ENCODE assay signal across 1 cellular context in genomic region chr6:32968093-32968769, GRCh38.
TF ChIP-seq lines count a peak whose summit lies in the region.

Gene BRD2, plus strand, starts transcription at chr6:32968594. Its CDS starts 4,305 bp downstream, at chr6:32972899.

TF ChIP-seq in WTC11, 78 proteins besides CTCF, POLR2A, EP300 and RAD21 (continued from another document):
- TF ChIP-seq NR2C2 (CRISPR knock-in tag; IDR thresholded peaks at IDR 0.05) (no peak), USF2 (CRISPR knock-in tag; IDR thresholded peaks at IDR 0.05) (no peak), ZNF425 (CRISPR knock-in tag; conservative IDR thresholded peaks at IDR 0.05) (no peak), SMAD3 (CRISPR knock-in tag; IDR thresholded peaks at IDR 0.05; ENCODE audit: borderline replicate concordance) (no peak), FOXK1 (CRISPR knock-in tag; IDR thresholded peaks at IDR 0.05) (0 out of 2 replicates have a peak, but pooled peaks have one; percentile 9), FOXP4 (CRISPR knock-in tag; IDR thresholded peaks at IDR 0.05) (no peak), FOXP1 (CRISPR knock-in tag; IDR thresholded peaks at IDR 0.05; ENCODE audit: borderline replicate concordance) (peak; percentile 90; the same call in 1 of the 2 replicates), HMGXB4 (CRISPR knock-in tag; IDR thresholded peaks at IDR 0.05) (peak; percentile 87), CDX4 (CRISPR knock-in tag; IDR thresholded peaks at IDR 0.05; ENCODE audit: borderline replicate concordance) (no peak), KAT7 (CRISPR knock-in tag; IDR thresholded peaks at IDR 0.05; ENCODE audit: borderline replicate concordance) (no peak), ZNF416 (CRISPR knock-in tag; IDR thresholded peaks at IDR 0.05) (no peak), TEAD4 (CRISPR knock-in tag; IDR thresholded peaks at IDR 0.05) (no peak), ZNF121 (CRISPR knock-in tag; IDR thresholded peaks at IDR 0.05) (no peak), MXD4 (CRISPR knock-in tag; IDR thresholded peaks at IDR 0.05; ENCODE audit: borderline replicate concordance) (no peak), ZNF532 (CRISPR knock-in tag; IDR thresholded peaks at IDR 0.05; ENCODE audit: borderline replicate concordance) (no peak), ATF3 (CRISPR knock-in tag; conservative IDR thresholded peaks at IDR 0.05) (no peak), SP1 (CRISPR knock-in tag; conservative IDR thresholded peaks at IDR 0.05) (peak; percentile 71), ATF1 (CRISPR knock-in tag; IDR thresholded peaks at IDR 0.05) (no peak), MYBL2 (CRISPR knock-in tag; IDR thresholded peaks at IDR 0.05) (no peak; the same call in 1 of the 2 replicates), MAX (CRISPR knock-in tag; IDR thresholded peaks at IDR 0.05) (peak; percentile 85), ATF2 (CRISPR knock-in tag; IDR thresholded peaks at IDR 0.05; ENCODE audit: borderline replicate concordance, low read depth) (no peak), CREM (CRISPR knock-in tag; IDR thresholded peaks at IDR 0.05) (peak; percentile 58; the same call in 1 of the 2 replicates), ZNF512 (CRISPR knock-in tag; IDR thresholded peaks at IDR 0.05; ENCODE audit: borderline replicate concordance) (no peak), GABPB1 (CRISPR knock-in tag; IDR thresholded peaks at IDR 0.05) (peak; percentile 72), ESRRA (CRISPR knock-in tag; IDR thresholded peaks at IDR 0.05; ENCODE audit: borderline replicate concordance) (peak; percentile 83; the same call in 1 of the 2 replicates), PRDM15 (CRISPR knock-in tag; IDR thresholded peaks at IDR 0.05) (no peak), JUN (CRISPR knock-in tag; IDR thresholded peaks at IDR 0.05) (no peak; the same call in 1 of the 2 replicates), TCF7 (CRISPR knock-in tag; IDR thresholded peaks at IDR 0.05; ENCODE audit: low read depth) (no peak), NFYB (CRISPR knock-in tag; conservative IDR thresholded peaks at IDR 0.05; ENCODE audit: low read depth) (no peak)
